17 cellular contexts compared by ENCODE assay signal in the genomic region with DNA sequence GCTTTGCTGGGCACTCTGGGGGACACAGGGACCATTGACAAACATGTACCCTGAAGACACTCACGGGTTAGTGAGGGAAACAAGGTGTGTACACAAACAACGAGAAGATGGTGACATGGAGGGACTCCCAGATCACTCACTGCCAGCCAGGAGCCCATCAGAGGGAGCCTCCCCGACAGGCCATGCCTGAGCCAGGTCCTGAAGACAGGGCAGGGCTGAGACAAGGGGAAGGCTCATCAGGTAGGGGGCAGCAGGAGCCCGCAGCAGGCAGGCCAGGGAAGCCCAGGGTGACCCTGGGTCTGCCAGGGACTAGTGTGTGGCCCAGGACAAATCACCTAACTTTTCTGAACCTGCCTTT.
A peak's percentile ranks its signal among the peaks of the same experiment; 100 is the strongest.
DNase-seq lines count a peak whose midpoint lies in the region; ATAC-seq, FAIRE-seq and TF ChIP-seq lines count a peak whose summit lies in the region.
"Had no signal": no experiment of that assay in that cellular context is flagged by ENCODE, and none has a peak within 500 bp of the region (broad histone marks: within the 10 kb centered on the region; RNA-seq: fewer than 3 reads in every experiment).

No MANE protein-coding gene starts in this region.

- H2BK12ac ChIP-seq in H9 (ENCODE audit: insufficient read length, low read depth, low read length) = no peak overlapping the region
- no peak overlapping the region for H2BK12ac ChIP-seq in H1 (ENCODE audit: low read depth, low read length)

- peak; percentile 56 for TF ChIP-seq CTCF in H9 (conservative IDR thresholded peaks at IDR 0.05)
- peak; percentile 64 to 75 (median 68) for TF ChIP-seq CTCF in H1 (IDR thresholded peaks at IDR 0.05; ENCODE audit: control extremely low read depth in 1 of 3, insufficient read depth in 1 of 3, low read depth in 1 of 3, low read length in 3 of 3)
- peak; percentile 33 for TF ChIP-seq CTCF in liver (IDR thresholded peaks at IDR 0.05; ENCODE audit: low read depth, low read length, missing input control)

- no peaks in the 10 kb centered on the region for H3K79me2 ChIP-seq in H9 (ENCODE audit: insufficient read depth, low read length)
- no peaks in the 10 kb centered on the region for H3K79me2 ChIP-seq in H1 (ENCODE audit: control insufficient read depth in 1 of 2, insufficient read depth in 2 of 2, low read length in 2 of 2)

- no peak overlapping the region for H3K4me2 ChIP-seq in H9 (ENCODE audit: insufficient read depth, insufficient read length, low read length)
- H3K4me2 ChIP-seq in H1 (ENCODE audit: insufficient read depth in 1 of 2, low read depth in 2 of 2, low read length in 2 of 2) = no peak overlapping the region

- H3K36me3 ChIP-seq in H1 (ENCODE audit: control insufficient read depth in 2 of 4, insufficient read depth in 4 of 4, low read length in 3 of 4) = no peaks in the 10 kb centered on the region
- no peaks in the 10 kb centered on the region for H3K36me3 ChIP-seq in liver (ENCODE audit: control insufficient read depth in 4 of 4, insufficient read depth in 3 of 4, low read depth in 1 of 4, low read length in 3 of 4)

- no peak for TF ChIP-seq POLR2A in H1 (IDR thresholded peaks at IDR 0.05; ENCODE audit: control extremely low read depth in 1 of 2, low read depth in 2 of 2, low read length in 2 of 2)

- peaks cover 18% of the 10 kb centered on the region for H3K27me3 Mint-ChIP-seq in H9 (ENCODE audit: low read depth)
- no peaks in the 10 kb centered on the region for H3K27me3 Mint-ChIP-seq in activated CD4-positive, alpha-beta memory T cell treated with anti-CD3 and anti-CD28 coated beads for 36 hours

- no peak overlapping the region for H3K4me3 ChIP-seq in H1 (ENCODE audit: extremely low read depth in 1 of 4, insufficient read depth in 2 of 4, low read depth in 3 of 4, low read length in 4 of 4)
- H3K4me3 ChIP-seq in liver (ENCODE audit: low read depth in 1 of 3, low read length in 3 of 3) = no peak overlapping the region
- H3K4me3 ChIP-seq: GM12878 had no signal

- CTCF ChIA-PET in H1 (lab: Charles Lee; ENCODE audit: partially characterized antibody) = interaction anchor here (0.8 to 3.5 kb wide), 20 partner anchors 10 to 364 kb away, joined by 3 to 57 read pairs (median 4); no protein-coding TSS in a partner anchor
- CTCF ChIA-PET in activated CD4-positive, alpha-beta memory T cell treated with anti-CD3 and anti-CD28 coated beads for 36 hours (lab: Charles Lee) = no interaction called here

- no peak overlapping the region for H2BK5ac ChIP-seq in H9 (ENCODE audit: insufficient read length, low read length)
- H2BK5ac ChIP-seq in H1 (ENCODE audit: low read depth, low read length) = no peak overlapping the region

- H3K14ac ChIP-seq in H9 (ENCODE audit: insufficient read depth, low read length) (no peak overlapping the region; the same call in 1 of the 2 replicates), H1 (ENCODE audit: insufficient read length) (no peak overlapping the region)

- H3K4ac ChIP-seq in H9 (ENCODE audit: low read depth, low read length) (no peak overlapping the region), H1 (replicated peaks; ENCODE audit: insufficient read length, low read depth, low read length) (no peak overlapping the region)

- no peak overlapping the region for H3T11ph ChIP-seq in H9 (ENCODE audit: low read length)

- H3K23me2 ChIP-seq in H9 (ENCODE audit: insufficient read length, low read depth, low read length, poor library complexity, severe bottlenecking) = no peaks in the 10 kb centered on the region
- H3K23me2 ChIP-seq in H1 (ENCODE audit: low read depth, low read length) = no peaks in the 10 kb centered on the region; the same call in 1 of the 2 replicates

- DNase-seq in D341Med (ENCODE audit: low spot score) (peak; percentile 32), H9 (peak; percentile 72), H1 (ENCODE audit: low read depth in 1 of 2, low spot score in 2 of 2) (peak in 1 of 2 experiments; percentile 23), H4 (ENCODE audit: low spot score) (no peak)
- no peak for DNase-seq in activated CD4-positive, alpha-beta memory T cell treated with anti-CD3 and anti-CD28 coated beads for 36 hours
- DNase-seq: CD8-positive, alpha-beta memory T cell; DMS153; GOT3; KBM-7; NCI-H146; NCI-H2227 treated with DMSO at 0.1 percent for 48 hours; SHP77 had no signal

- no peak for ATAC-seq in GM21786 (IDR thresholded peaks at IDR 0.05; ENCODE audit: unreplicated experiment)
- ATAC-seq: GM12878, SK-N-SH treated with all-trans-retinoic acid at 6 μM for 48 hours had no signal

- H2BK20ac ChIP-seq in H9 (ENCODE audit: low read depth, low read length, poor library complexity, severe bottlenecking) (no peak overlapping the region), H1 (ENCODE audit: low read length) (no peak overlapping the region)

- POLR2A ChIA-PET in H1 (lab: Charles Lee; ENCODE audit: partially characterized antibody) = interaction anchor here (1.1 kb wide), 1 partner anchor 8 kb away, joined by 3 read pairs; no protein-coding TSS in a partner anchor
- POLR2A ChIA-PET in activated CD4-positive, alpha-beta memory T cell treated with anti-CD3 and anti-CD28 coated beads for 36 hours (lab: Charles Lee) = no interaction called here

- WGBS in H9 (ENCODE audit: extremely low coverage, insufficient read length, low lambda C conversion rate) = no CpG with 5 or more reads among the region's 4 CpGs
- 84% methylated on average over 4 of the region's 4 CpGs; no CpG with 5 or more reads in 1 of the 2 experiments for WGBS in H1 (ENCODE audit: extremely low coverage in 1 of 2, insufficient coverage in 1 of 2, insufficient read length in 1 of 2, insufficient replicate concordance in 2 of 2, low coverage in 1 of 2, low lambda C conversion rate in 2 of 2, missing lambda C conversion rate in 1 of 2), 2 experiments
- 69% methylated on average over 4 of the region's 4 CpGs for WGBS in liver

- no peak overlapping the region for H3K56ac ChIP-seq in H9 (ENCODE audit: insufficient read length, low read depth, low read length)
- no peak overlapping the region for H3K56ac ChIP-seq in H1 (replicated peaks; ENCODE audit: insufficient read length, low read depth, low read length)

- no peak overlapping the region for H2AFZ ChIP-seq in H9 (ENCODE audit: low read length)
- H2AFZ ChIP-seq in H1 (ENCODE audit: low read length) = no peak overlapping the region

- no peaks in the 10 kb centered on the region; a peak in 1 of 5 replicates for H3K9me3 Mint-ChIP-seq in H9
- H3K9me3 Mint-ChIP-seq in activated CD4-positive, alpha-beta memory T cell treated with anti-CD3 and anti-CD28 coated beads for 36 hours = no peaks in the 10 kb centered on the region

- no peak overlapping the region for H4K91ac ChIP-seq in H9 (ENCODE audit: insufficient read length, low read depth, low read length)
- no peak overlapping the region for H4K91ac ChIP-seq in H1 (replicated peaks; ENCODE audit: insufficient read length, low read length)

- H2BK15ac ChIP-seq in H9 (ENCODE audit: low read depth, low read length) (no peak overlapping the region), H1 (ENCODE audit: low read length) (no peak overlapping the region)

- H3K9me3 ChIP-seq in H9 (ENCODE audit: control insufficient read depth, low read depth, low read length) (no peaks in the 10 kb centered on the region), H1 (ENCODE audit: insufficient read depth in 2 of 2, low read depth in 1 of 2, low read length in 1 of 2) (no peaks in the 10 kb centered on the region), liver (ENCODE audit: control insufficient read depth in 4 of 4, low read length in 3 of 4) (peaks cover 0 to 2% (median 0%) of the 10 kb centered on the region in 4 donors)

- no peak overlapping the region for H3K27ac ChIP-seq in H9 (ENCODE audit: insufficient read length, low read depth, low read length)
- H3K27ac ChIP-seq in H1 (ENCODE audit: low read depth, low read length) = no peak overlapping the region
- H3K27ac ChIP-seq in liver (ENCODE audit: low read depth in 1 of 2, low read length in 2 of 2) = no peak overlapping the region
- H3K27ac ChIP-seq: HL-60 had no signal

- H3K27me3 ChIP-seq in H9 (ENCODE audit: insufficient read depth, low read length) (no peaks in the 10 kb centered on the region), H1 (replicated peaks in 1 of 4; ENCODE audit: control insufficient read depth in 3 of 4, extremely low read depth in 1 of 4, insufficient read depth in 3 of 4, low read length in 3 of 4) (0 out of 7 replicates have a peak, but pooled peaks cover 0 to 3% (median 0%) of the 10 kb centered on the region in 4 experiments), liver (ENCODE audit: control insufficient read depth in 4 of 4, insufficient read depth in 4 of 4, low read length in 3 of 4) (no peaks in the 10 kb centered on the region)

- H4K8ac ChIP-seq in H9 (replicated peaks; ENCODE audit: insufficient read length, low read depth, low read length) (no peak overlapping the region), H1 (ENCODE audit: extremely low read depth, insufficient read depth, low read length) (no peak overlapping the region)

- intact Hi-C loops in activated CD4-positive, alpha-beta memory T cell treated with anti-CD3 and anti-CD28 coated beads for 36 hours (cut with micrococcal nuclease) = no loop called here

- no peak overlapping the region for H3K27ac Mint-ChIP-seq in H9
- H3K27ac Mint-ChIP-seq in activated CD4-positive, alpha-beta memory T cell treated with anti-CD3 and anti-CD28 coated beads for 36 hours = no peak overlapping the region
- H3K27ac Mint-ChIP-seq: CD8-positive, alpha-beta memory T cell had no signal

- FAIRE-seq in H1 (lab: Jason Lieb, UNC) = no peak
- FAIRE-seq: GM12878 had no signal

- no peaks in the 10 kb centered on the region for H3K36me3 Mint-ChIP-seq in H9 (ENCODE audit: insufficient read depth in 1 of 3, low read depth in 3 of 3)
- no peaks in the 10 kb centered on the region for H3K36me3 Mint-ChIP-seq in activated CD4-positive, alpha-beta memory T cell treated with anti-CD3 and anti-CD28 coated beads for 36 hours
- H3K36me3 Mint-ChIP-seq: CD8-positive, alpha-beta memory T cell had no signal

- H4K20me1 ChIP-seq in H9 (ENCODE audit: control insufficient read depth, insufficient read depth, insufficient read length) (no peaks in the 10 kb centered on the region), H1 (replicated peaks in 1 of 2; ENCODE audit: control insufficient read depth in 1 of 2, insufficient read depth in 2 of 2, low read length in 2 of 2) (no peaks in the 10 kb centered on the region)

- H3K9ac ChIP-seq in H9 (ENCODE audit: extremely low read depth, insufficient read length, low read length) (no peak overlapping the region), H1 (replicated peaks in 1 of 4; ENCODE audit: extremely low read depth in 1 of 4, low read depth in 3 of 4, low read length in 3 of 4) (no peak overlapping the region), liver (ENCODE audit: low read depth in 1 of 2, low read length in 2 of 2) (no peak overlapping the region)

- H2BK120ac ChIP-seq in H9 (ENCODE audit: low read depth, low read length, poor library complexity, severe bottlenecking) (no peak overlapping the region), H1 (replicated peaks; ENCODE audit: low read depth, low read length) (no peak overlapping the region)

- H3K4me3 Mint-ChIP-seq in H9 = no peak overlapping the region
- H3K4me3 Mint-ChIP-seq in activated CD4-positive, alpha-beta memory T cell treated with anti-CD3 and anti-CD28 coated beads for 36 hours = no peak overlapping the region
- H3K4me3 Mint-ChIP-seq: CD8-positive, alpha-beta memory T cell had no signal

- H2AK5ac ChIP-seq in H9 (ENCODE audit: insufficient read length, low read length) (no peak overlapping the region), H1 (ENCODE audit: low read depth, low read length) (no peak overlapping the region)

- H3K18ac ChIP-seq in H9 (ENCODE audit: insufficient read length, low read depth, low read length) (no peak overlapping the region), H1 (ENCODE audit: extremely low read depth, low read length) (no peak overlapping the region)

- no peak overlapping the region for H4K5ac ChIP-seq in H9 (ENCODE audit: insufficient read length, low read depth, low read length)
- no peak overlapping the region for H4K5ac ChIP-seq in H1 (ENCODE audit: insufficient read length, low read depth, low read length)

- H3K79me1 ChIP-seq in H9 (ENCODE audit: insufficient read depth, low read depth, low read length, poor library complexity, severe bottlenecking) (no peaks in the 10 kb centered on the region), H1 (ENCODE audit: low read depth, low read length) (no peaks in the 10 kb centered on the region)

- TF ChIP-seq RAD21 in H1 (IDR thresholded peaks at IDR 0.05 in 1 of 2, conservative IDR thresholded peaks at IDR 0.05 in 1 of 2; ENCODE audit: low read depth in 2 of 2, low read length in 2 of 2) = peak; percentile 75 to 86
- peak; percentile 70 to 73 for TF ChIP-seq RAD21 in liver (IDR thresholded peaks at IDR 0.05)

- TF ChIP-seq EP300 in H1 (IDR thresholded peaks at IDR 0.05; ENCODE audit: borderline replicate concordance in 1 of 2, low read depth in 2 of 2, low read length in 2 of 2) = no peak

- H3K23ac ChIP-seq in H9 (ENCODE audit: insufficient read length, low read depth, low read length) = no peak overlapping the region
- H3K23ac ChIP-seq in H1 (ENCODE audit: insufficient read length) = no peak overlapping the region

- H3K4me1 ChIP-seq in H9 (ENCODE audit: insufficient read depth, low read length) (no peaks in the 10 kb centered on the region), H1 (replicated peaks in 1 of 4; ENCODE audit: control insufficient read depth in 3 of 4, insufficient read depth in 4 of 4, low read length in 3 of 4) (peaks cover 0 to 8% (median 2%) of the 10 kb centered on the region in 4 experiments; a peak in 4 of 7 replicates), liver (ENCODE audit: control insufficient read depth in 4 of 4, insufficient read depth in 4 of 4, low read length in 3 of 4) (no peaks in the 10 kb centered on the region)

- peaks cover 0 to 10% of the 10 kb centered on the region in 2 experiments; a peak in 2 of 4 replicates for H3K4me1 Mint-ChIP-seq in H9
- H3K4me1 Mint-ChIP-seq in activated CD4-positive, alpha-beta memory T cell treated with anti-CD3 and anti-CD28 coated beads for 36 hours (ENCODE audit: low read depth) = no peaks in the 10 kb centered on the region
- H3K4me1 Mint-ChIP-seq: CD8-positive, alpha-beta memory T cell had no signal

Comparison
In these comparisons a context has a peak if more than half of its experiments do, and no peak if none do; other contexts are left out.
1. DNase-seq: peak in D341Med (single experiment) and H9 (single experiment); none in activated CD4-positive, alpha-beta memory T cell treated with anti-CD3 and anti-CD28 coated beads for 36 hours (single experiment) and H4 (single experiment).
2. Peak in every context shown above with its lines, with median percentiles within 50 percentile points of each other: CTCF ChIP-seq.